ENCODE assay signal across 20 cellular contexts in the genomic region with DNA sequence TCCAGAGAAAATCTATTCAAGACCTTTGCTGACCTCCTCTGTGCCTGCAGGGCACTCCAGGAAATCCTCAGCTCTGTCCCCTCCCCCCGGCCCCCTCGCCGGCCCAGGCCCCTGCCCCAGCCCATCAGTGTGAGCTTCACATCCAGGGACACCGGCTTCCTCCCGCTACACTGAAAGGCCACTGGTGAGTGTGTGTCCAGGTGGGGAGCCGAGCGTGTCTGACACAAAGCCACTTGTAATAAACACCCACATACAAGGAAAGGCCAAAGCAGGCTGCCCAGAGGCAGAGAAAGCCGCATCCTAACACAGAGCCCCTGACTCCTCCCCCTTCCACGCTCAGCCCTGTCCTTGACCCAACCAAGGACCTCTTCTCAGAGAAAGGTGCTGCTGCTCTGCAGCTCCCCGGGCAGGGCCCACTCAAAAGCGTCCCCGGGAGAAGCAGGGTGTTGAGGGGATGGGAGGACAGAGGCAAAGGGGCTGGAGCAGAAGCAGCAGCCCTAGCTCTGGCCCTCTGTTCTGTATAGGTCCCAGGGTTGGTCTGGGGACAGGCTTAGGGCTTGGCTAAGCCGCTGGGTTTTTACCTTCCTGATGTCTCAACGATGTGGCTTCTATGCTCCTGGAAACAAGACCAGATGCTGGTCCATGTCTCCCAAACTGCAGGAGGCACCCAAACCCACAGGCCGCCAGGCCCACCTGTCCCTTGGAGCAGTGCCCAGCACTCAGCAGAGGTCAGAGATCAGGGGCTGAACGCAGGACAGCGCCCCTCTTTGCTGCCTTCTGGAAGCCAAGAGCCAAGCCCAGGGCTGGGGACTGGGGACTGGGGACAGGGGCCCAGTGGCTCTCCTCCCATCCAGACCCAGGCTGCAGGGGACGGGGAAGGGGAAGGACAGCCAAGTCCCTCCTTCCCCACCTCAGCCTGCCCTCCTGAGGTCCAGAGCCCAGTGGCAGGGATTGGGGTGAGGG. TPM values are rescaled to one million over a fixed set of nuclear protein-coding genes. Genes with fewer than 3 reads are reported as not detected.
DNase-seq lines count a peak whose midpoint lies in the region; ATAC-seq and TF ChIP-seq lines count a peak whose summit lies in the region.
"Had no signal": no experiment of that assay in that cellular context is flagged by ENCODE, and none has a peak within 500 bp of the region (broad histone marks: within the 10 kb centered on the region; RNA-seq: fewer than 3 reads in every experiment).

No MANE protein-coding gene starts in this region.

- H3K9me2 ChIP-seq in SK-N-SH, result no peaks in the 10 kb centered on the region

- intact Hi-C loops in colonic mucosa (cut with DNase I), result no loop called here
- intact Hi-C loops in stomach (cut with DNase I; ENCODE audit: low total_unique reads), result no loop called here

- no peaks in the 10 kb centered on the region for H3K9me3 ChIP-seq in SK-N-SH
- H3K9me3 ChIP-seq in colonic mucosa, result no peaks in the 10 kb centered on the region
- no peaks in the 10 kb centered on the region for H3K9me3 ChIP-seq in mucosa of stomach (ENCODE audit: control insufficient read depth, low read length)
- H3K9me3 ChIP-seq in stomach, result no peaks in the 10 kb centered on the region
- H3K9me3 ChIP-seq in SJCRH30 (replicated peaks), result no peaks in the 10 kb centered on the region
- H3K9me3 ChIP-seq: BE2C, breast epithelium, spleen, vagina had no signal

- WGBS in SK-N-SH (ENCODE audit: low lambda C conversion rate), result 67% methylated on average over 8 of the region's 18 CpGs
- 61 to 78% (median 70%) methylated on average over 13 to 18 of the region's 18 CpGs for WGBS in stomach, 5 donors

- no peak for TF ChIP-seq POLR2A in stomach (IDR thresholded peaks at IDR 0.05)

- peaks cover 9% of the 10 kb centered on the region for H3K79me2 ChIP-seq in SK-N-SH (ENCODE audit: insufficient read depth)

- POLR2A ChIA-PET in SK-N-SH (lab: Yijun Ruan, JAX), result no interaction called here

- no peak for TF ChIP-seq RAD21 in SK-N-SH (IDR thresholded peaks at IDR 0.05; ENCODE audit: low read length)

- TF ChIP-seq CTCF in SK-N-SH (IDR thresholded peaks at IDR 0.05), result no peak
- TF ChIP-seq CTCF in colonic mucosa (IDR thresholded peaks at IDR 0.05), result no peak
- no peak for TF ChIP-seq CTCF in stomach (IDR thresholded peaks at IDR 0.05)

- no peak for TF ChIP-seq EP300 in SK-N-SH (IDR thresholded peaks at IDR 0.05; ENCODE audit: borderline replicate concordance in 1 of 2, low read depth in 1 of 2, low read length in 1 of 2)
- TF ChIP-seq EP300 in stomach (IDR thresholded peaks at IDR 0.05), result no peak

- H3F3A ChIP-seq in SK-N-SH (replicated peaks; ENCODE audit: insufficient read depth), result peaks cover 10% of the 10 kb centered on the region

- no peak overlapping the region for H3K4me3 ChIP-seq in SK-N-SH (ENCODE audit: low read depth in 2 of 2, low read length in 1 of 2)
- no peak overlapping the region for H3K4me3 ChIP-seq in colonic mucosa
- no peak overlapping the region for H3K4me3 ChIP-seq in mucosa of stomach (ENCODE audit: low read length)
- H3K4me3 ChIP-seq in stomach, result no peak overlapping the region
- no peak overlapping the region for H3K4me3 ChIP-seq in SJCRH30
- H3K4me3 ChIP-seq: breast epithelium, spleen, vagina had no signal

- H3K4me1 ChIP-seq in SK-N-SH (ENCODE audit: control insufficient read depth in 1 of 2, insufficient read depth in 2 of 2, low read depth in 1 of 2, low read length in 1 of 2) (peaks cover 0 to 53% of the 10 kb centered on the region in 2 experiments; a peak in 1 of 4 replicates), colonic mucosa (no peaks in the 10 kb centered on the region), mucosa of stomach (ENCODE audit: control insufficient read depth, insufficient read depth, low read length) (peaks cover 14% of the 10 kb centered on the region), stomach (peaks cover 32 to 69% (median 48%) of the 10 kb centered on the region in 4 donors), SJCRH30 (peaks cover 15% of the 10 kb centered on the region; the same call in 1 of the 2 replicates)
- H3K4me1 ChIP-seq: BE2C had no signal

- H3K27me3 ChIP-seq in SK-N-SH (ENCODE audit: insufficient read depth), result no peaks in the 10 kb centered on the region
- H3K27me3 ChIP-seq in colonic mucosa, result no peaks in the 10 kb centered on the region
- no peaks in the 10 kb centered on the region for H3K27me3 ChIP-seq in mucosa of stomach (ENCODE audit: control insufficient read depth, insufficient read depth, low read length)
- no peaks in the 10 kb centered on the region for H3K27me3 ChIP-seq in stomach
- H3K27me3 ChIP-seq in SJCRH30, result no peaks in the 10 kb centered on the region
- H3K27me3 ChIP-seq: BE2C, breast epithelium, spleen, vagina had no signal

- H3K9ac ChIP-seq in SK-N-SH, result no peak overlapping the region
- peak overlapping the region; percentile 8 to 56 for H3K9ac ChIP-seq in colonic mucosa (ENCODE audit: low read depth in 2 of 2, low read length in 2 of 2)
- peak overlapping the region; percentile 43 for H3K9ac ChIP-seq in mucosa of stomach (ENCODE audit: low read length)

- no peak overlapping the region for H2AFZ ChIP-seq in SK-N-SH (ENCODE audit: low read depth)

- H3K4me2 ChIP-seq in SK-N-SH, result no peak overlapping the region

- DNase-seq in SK-N-SH, result peak; percentile 51
- no peak for DNase-seq in colonic mucosa
- no peak for DNase-seq in stomach
- DNase-seq in H4 (ENCODE audit: low spot score), result no peak
- DNase-seq in activated CD4-positive, alpha-beta T cell treated with anti-CD3 and anti-CD28 coated beads, Interleukin-2, amount 50 U/mL, for 1 hour, result no peak
- DNase-seq in SJCRH30, result no peak
- DNase-seq: activated CD4-positive, alpha-beta T cell treated with anti-CD3 and anti-CD28 coated beads for 36 hours; activated CD8-positive, alpha-beta memory T cell treated with anti-CD3 and anti-CD28 coated beads, Interleukin-2, amount 10 ng/mL, durations not matched to agents 7 days and 5 days; BE2C; foreskin melanocyte; mesendoderm; NCI-H1417; NCI-H2107; spleen; stimulated activated CD4-positive, alpha-beta T cell treated with anti-CD3 and anti-CD28 coated beads, Interleukin-4, amount 100 ng/mL, for 4 hours had no signal

- CTCF ChIA-PET in SK-N-SH (lab: Yijun Ruan, JAX), result interaction anchor here (1.7 to 26.4 kb wide), 3 partner anchors 10 to 32 kb away, joined by 4 to 654 read pairs (median 8); a partner anchor contains a TSS

- peak overlapping the region in 1 of 2 experiments; percentile 50; a peak in 2 of 4 replicates for H3K27ac ChIP-seq in SK-N-SH (ENCODE audit: low read depth in 2 of 2, low read length in 1 of 2)
- H3K27ac ChIP-seq in colonic mucosa, result no peak overlapping the region
- peak overlapping the region in 3 of 5 donors; percentile 37 to 55 (median 39) for H3K27ac ChIP-seq in stomach
- no peak overlapping the region for H3K27ac ChIP-seq in SJCRH30
- H3K27ac ChIP-seq: vagina had no signal

- H3K36me3 ChIP-seq in SK-N-SH (replicated peaks in 1 of 2; ENCODE audit: control insufficient read depth in 1 of 2, insufficient read depth in 2 of 2, low read length in 1 of 2), result peaks cover 10 to 27% of the 10 kb centered on the region in 2 experiments
- H3K36me3 ChIP-seq in colonic mucosa, result peaks cover 8% of the 10 kb centered on the region
- H3K36me3 ChIP-seq in mucosa of stomach (ENCODE audit: control insufficient read depth, insufficient read depth, low read length), result no peaks in the 10 kb centered on the region
- H3K36me3 ChIP-seq in stomach, result peaks cover 29 to 55% (median 53%) of the 10 kb centered on the region in 4 donors
- H3K36me3 ChIP-seq in SJCRH30, result no peaks in the 10 kb centered on the region

- ATAC-seq in SK-N-SH treated with all-trans-retinoic acid at 6 μM for 48 hours, result no peak
- ATAC-seq: activated CD4-positive, alpha-beta T cell treated with anti-CD3 and anti-CD28 coated beads for 36 hours; activated CD8-positive, alpha-beta memory T cell treated with anti-CD3 and anti-CD28 coated beads, Interleukin-2, amount 10 ng/mL, durations not matched to agents 7 days and 5 days; natural killer cell treated with Interleukin-12 subunit alpha and Interleukin-12 subunit beta and Interleukin-15 and Interleukin-18, amount 100 ng/mL, for 72 hours had no signal

- peaks cover 7% of the 10 kb centered on the region; the same call in 1 of the 2 replicates for H4K20me1 ChIP-seq in SK-N-SH (ENCODE audit: insufficient read depth)

TF ChIP-seq in SK-N-SH, 30 proteins besides CTCF, POLR2A, EP300 and RAD21 (continues in another document):
- TF ChIP-seq FOSL2 (IDR thresholded peaks at IDR 0.05; ENCODE audit: borderline replicate concordance, low read depth), result no peak
- TF ChIP-seq FOXM1 (IDR thresholded peaks at IDR 0.05; ENCODE audit: low read depth), result no peak
- TF ChIP-seq MXI1 (IDR thresholded peaks at IDR 0.05; ENCODE audit: low read depth, low read length), result no peak
- no peak for TF ChIP-seq JUND (IDR thresholded peaks at IDR 0.05)

RNA-seq across cellular contexts. Expression of a gene that starts 15.3 kb away (rescaled TPM):
- 7.1 and 7.4 TPM in 2 replicates for polyA plus RNA-seq in SK-N-SH (2012; rRNA removed)
- 3.2 and 4.4 TPM in 2 replicates for polyA plus RNA-seq in SK-N-SH (2012; cell fraction: cytosol; rRNA removed)
- polyA plus RNA-seq in SK-N-SH (2012; cell fraction: nucleus; rRNA removed), result 50.2 and 76.3 TPM in 2 replicates
- 10 to 100 TPM; 20.7 to 29.3 TPM for total RNA-seq in colonic mucosa
- total RNA-seq in stomach, result 10 to 100 TPM in 3 of 5 donors, 1 to 10 TPM in 2; 3.5 to 55.8 (median 18.2) TPM
- 1 to 10 TPM; 5.2 to 7.9 (median 7.3) TPM for polyA plus RNA-seq in stomach
- 0.39 and 1.5 TPM in 2 replicates for total RNA-seq in H4 (2014; rRNA removed; shearing (Covaris generic))
- total RNA-seq in SJCRH30 (2014; rRNA removed; shearing (Covaris generic)), result 8.7 and 10.1 TPM in 2 replicates

RNA-seq across cellular contexts. Expression of a gene that starts 48.2 kb away (rescaled TPM):
- polyA plus RNA-seq in SK-N-SH (2012; rRNA removed) (85.9 and 98.6 TPM in 2 replicates), stomach (10 to 100 TPM; 31.2 to 91.8 (median 41.5) TPM)
- 18.0 and 30.4 TPM in 2 replicates for polyA plus RNA-seq in SK-N-SH (2012; cell fraction: cytosol; rRNA removed)
- 605 and 826 TPM in 2 replicates for polyA plus RNA-seq in SK-N-SH (2012; cell fraction: nucleus; rRNA removed)
- total RNA-seq in colonic mucosa (10 to 100 TPM; 26.7 to 27.6 TPM), stomach (100 to 1,000 TPM in 1 of 5 donors, 10 to 100 TPM in 4; 48.5 to 224 (median 57.1) TPM)
- 3.1 and 11.2 TPM in 2 replicates for total RNA-seq in H4 (2014; rRNA removed; shearing (Covaris generic))
- total RNA-seq in SJCRH30 (2014; rRNA removed; shearing (Covaris generic)), result 10.6 and 12.0 TPM in 2 replicates

RNA-seq across cellular contexts. Expression of a gene that starts 49.3 kb away (rescaled TPM):
- polyA plus RNA-seq in SK-N-SH (2012; rRNA removed) (26.7 and 29.0 TPM in 2 replicates), stomach (10 to 100 TPM; 12.2 to 13.8 (median 12.4) TPM)
- 26.0 and 27.0 TPM in 2 replicates for polyA plus RNA-seq in SK-N-SH (2012; cell fraction: cytosol; rRNA removed)
- polyA plus RNA-seq in SK-N-SH (2012; cell fraction: nucleus; rRNA removed), result 38.2 and 50.3 TPM in 2 replicates
- total RNA-seq in colonic mucosa (10 to 100 TPM; 13.7 to 28.5 TPM), stomach (10 to 100 TPM; 17.1 to 67.0 (median 33.8) TPM)
- 49.8 and 54.8 TPM in 2 replicates for total RNA-seq in H4 (2014; rRNA removed; shearing (Covaris generic))
- 31.9 and 33.6 TPM in 2 replicates for total RNA-seq in SJCRH30 (2014; rRNA removed; shearing (Covaris generic))

Comparison
In these comparisons a context has a peak if more than half of its experiments do, and no peak if none do; other contexts are left out.
1. H3K27ac ChIP-seq: peak in stomach (3 of 5); none in colonic mucosa (single experiment) and SJCRH30 (single experiment).